7 cellular contexts compared by ENCODE assay signal in the genomic region with DNA sequence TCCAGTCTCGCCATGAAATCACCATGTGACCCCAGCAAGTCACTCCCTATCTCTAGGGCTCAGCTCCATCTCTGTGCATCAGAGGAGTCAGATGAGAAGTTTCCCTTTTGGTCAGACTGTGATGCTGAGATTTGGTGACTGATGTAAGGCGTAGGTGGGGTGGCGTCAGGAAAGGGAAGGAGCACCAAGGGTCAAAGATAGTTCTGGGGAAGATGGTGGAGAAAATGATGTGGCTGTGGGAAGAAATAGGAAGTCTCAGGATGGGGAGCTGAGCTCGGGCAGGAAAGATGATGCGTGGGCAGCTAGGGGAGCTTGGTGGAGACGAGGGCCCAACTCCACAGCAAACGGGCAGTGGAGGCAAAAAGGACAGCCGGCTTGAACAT.
DNase-seq lines count a peak whose midpoint lies in the region; ATAC-seq, FAIRE-seq and TF ChIP-seq lines count a peak whose summit lies in the region.
"Not testable (repeated sequence)": the region's sequence is repeated elsewhere in the genome, so short reads cannot be mapped to it uniquely, and the experiment has no call there.

No MANE protein-coding gene starts in this region.

- H3K4me1 ChIP-seq in K562 (replicated peaks in 1 of 2; ENCODE audit: control insufficient read depth in 2 of 2, insufficient read depth in 2 of 2, low read length in 2 of 2) = not testable (repeated sequence)
- peaks cover 27 to 31% of the 10 kb centered on the region in 2 donors for H3K4me1 ChIP-seq in gastrocnemius medialis

- not testable (repeated sequence) for H3K27ac Mint-ChIP-seq in T-helper 2 cell treated with Interferon-gamma antibody and Interleukin-4, amounts not matched to agents 5 μg/mL and 100 μg/mL, for 36 hours
- peak overlapping the region; percentile 16 for H3K27ac Mint-ChIP-seq in activated T-cell treated with anti-CD3 and anti-CD28 coated beads, Interleukin-2, amount 50 U/mL, for 72 hours

- not testable (repeated sequence) for H3K36me3 ChIP-seq in K562 (ENCODE audit: control insufficient read depth, insufficient read depth, low read length); gastrocnemius medialis

- not testable (repeated sequence) for H3K36me3 Mint-ChIP-seq in T-helper 2 cell treated with Interferon-gamma antibody and Interleukin-4, amounts not matched to agents 5 μg/mL and 100 μg/mL, for 36 hours (ENCODE audit: low read depth); activated T-cell treated with anti-CD3 and anti-CD28 coated beads, Interleukin-2, amount 50 U/mL, for 72 hours (ENCODE audit: insufficient read depth in 2 of 2)

- not testable (repeated sequence) for H3K4me3 Mint-ChIP-seq in T-helper 2 cell treated with Interferon-gamma antibody and Interleukin-4, amounts not matched to agents 5 μg/mL and 100 μg/mL, for 36 hours; activated T-cell treated with anti-CD3 and anti-CD28 coated beads, Interleukin-2, amount 50 U/mL, for 72 hours

- POLR2A ChIA-PET in K562 (lab: Yijun Ruan, JAX) = not testable (repeated sequence)

- not testable (repeated sequence) for H3K9me3 ChIP-seq in K562 (replicated peaks; ENCODE audit: control insufficient read depth, insufficient read depth, low read depth, low read length); gastrocnemius medialis

- H3K4me2 ChIP-seq in K562 (ENCODE audit: insufficient read depth, low read length) = not testable (repeated sequence)

- H3K4me3 ChIP-seq in K562, gastrocnemius medialis: not testable (repeated sequence)

- H3K27me3 Mint-ChIP-seq in T-helper 2 cell treated with Interferon-gamma antibody and Interleukin-4, amounts not matched to agents 5 μg/mL and 100 μg/mL, for 36 hours (ENCODE audit: low read depth); activated T-cell treated with anti-CD3 and anti-CD28 coated beads, Interleukin-2, amount 50 U/mL, for 72 hours (ENCODE audit: low read depth): not testable (repeated sequence)

- H3K27me3 ChIP-seq in K562 (ENCODE audit: control insufficient read depth in 2 of 2, insufficient read depth in 2 of 2, low read length in 2 of 2); gastrocnemius medialis: not testable (repeated sequence)

- peak; percentile 30 for DNase-seq in T-helper 2 cell treated with Interferon-gamma antibody and Interleukin-4, amounts not matched to agents 5 μg/mL and 100 μg/mL, for 36 hours (ENCODE audit: low spot score)
- peak in 1 of 2 donors; percentile 45 for DNase-seq in activated T-cell treated with anti-CD3 and anti-CD28 coated beads, Interleukin-2, amount 50 U/mL, for 72 hours
- DNase-seq in K562 (ENCODE audit: extremely low read depth in 1 of 4, low spot score in 3 of 4); gastrocnemius medialis; stimulated activated naive CD8-positive, alpha-beta T cell treated with anti-CD3 and anti-CD28 coated beads, Interleukin-15, Interleukin-2, amounts not matched to agents 100 U/mL and 50 U/mL, for 24 hours: not testable (repeated sequence)
- DNase-seq in left lobe of liver (ENCODE audit: low spot score) = peak; percentile 12

- H3K9me3 Mint-ChIP-seq in T-helper 2 cell treated with Interferon-gamma antibody and Interleukin-4, amounts not matched to agents 5 μg/mL and 100 μg/mL, for 36 hours; activated T-cell treated with anti-CD3 and anti-CD28 coated beads, Interleukin-2, amount 50 U/mL, for 72 hours: not testable (repeated sequence)

- 24% methylated on average over 6 of the region's 8 CpGs for WGBS in K562 (ENCODE audit: insufficient coverage, low coverage, missing lambda C conversion rate)

- TF ChIP-seq EP300 in K562 (IDR thresholded peaks at IDR 0.05; ENCODE audit: low read length) = not testable (repeated sequence)

- TF ChIP-seq RAD21 in K562 (CRISPR knock-in tag; conservative IDR thresholded peaks at IDR 0.05 in 1 of 2, IDR thresholded peaks at IDR 0.05 in 1 of 2) = not testable (repeated sequence)

- not testable (repeated sequence) for FAIRE-seq in K562 (lab: Jason Lieb, UNC)

- H3K9me1 ChIP-seq in K562 (ENCODE audit: control insufficient read depth, insufficient read depth, low read length) = not testable (repeated sequence)

- not testable (repeated sequence) for H3K79me2 ChIP-seq in K562 (ENCODE audit: control insufficient read depth, insufficient read depth, low read length)

- not testable (repeated sequence) for H2AFZ ChIP-seq in K562 (ENCODE audit: low read depth, low read length)

- TF ChIP-seq POLR2A in K562 (conservative IDR thresholded peaks at IDR 0.05); gastrocnemius medialis (IDR thresholded peaks at IDR 0.05): not testable (repeated sequence)

- not testable (repeated sequence) for H4K20me1 ChIP-seq in K562 (replicated peaks; ENCODE audit: control insufficient read depth, insufficient read depth, low read length)

- H3K9ac ChIP-seq in K562 (ENCODE audit: insufficient read depth in 1 of 2, low read depth in 2 of 2, low read length in 2 of 2) = not testable (repeated sequence)

- not testable (repeated sequence) for H3K27ac ChIP-seq in K562 (ENCODE audit: extremely low read depth, low read depth, low read length)
- peak overlapping the region; percentile 80 to 98 (median 84) for H3K27ac ChIP-seq in gastrocnemius medialis

- ATAC-seq in HG03039 (IDR thresholded peaks at IDR 0.05; ENCODE audit: unreplicated experiment) (peak; percentile 41), K562 (peak; percentile 31; the same call in 2 of the 3 replicates)
- peak; percentile 70 to 91 for ATAC-seq in activated T-cell treated with anti-CD3 and anti-CD28 coated beads, Interleukin-2, amount 50 U/mL, for 72 hours (replicated peaks in 1 of 2)
- not testable (repeated sequence) for ATAC-seq in left lobe of liver, gastrocnemius medialis
- ATAC-seq in stimulated activated naive CD8-positive, alpha-beta T cell treated with anti-CD3 and anti-CD28 coated beads, Interleukin-15, Interleukin-2, amounts not matched to agents 100 U/mL and 50 U/mL, for 24 hours = peak; percentile 64

- intact Hi-C loops in K562 (cut with micrococcal nuclease); gastrocnemius medialis (cut with DNase I; ENCODE audit: low total_unique reads): not testable (repeated sequence)

- not testable (repeated sequence) for TF ChIP-seq CTCF in K562 (IDR thresholded peaks at IDR 0.05 in 2 of 3, conservative IDR thresholded peaks at IDR 0.05 in 1 of 3; ENCODE audit: insufficient read depth in 2 of 3, low read depth in 1 of 3, low read length in 3 of 3); gastrocnemius medialis (IDR thresholded peaks at IDR 0.05 in 4 of 5, conservative IDR thresholded peaks at IDR 0.05 in 1 of 5)

- not testable (repeated sequence) for H3K4me1 Mint-ChIP-seq in T-helper 2 cell treated with Interferon-gamma antibody and Interleukin-4, amounts not matched to agents 5 μg/mL and 100 μg/mL, for 36 hours (ENCODE audit: low read depth)
- peaks cover 29% of the 10 kb centered on the region for H3K4me1 Mint-ChIP-seq in activated T-cell treated with anti-CD3 and anti-CD28 coated beads, Interleukin-2, amount 50 U/mL, for 72 hours (ENCODE audit: low read depth)

- not testable (repeated sequence) for BruUV-seq in K562 (replicated peaks; lab: Mats Ljungman, UMichigan)

- in situ Hi-C loops in K562 (cut with MboI) = not testable (repeated sequence)
- in situ Hi-C loops in gastrocnemius medialis (cut with MboI; ENCODE audit: low sequenced_read_pairs in 4 of 4) = loop anchor here in 2 of 4 donors (25.0 kb wide), 1 partner anchor 567 kb away; the partner anchor contains the start of gene AXIN2 (in 2 of the 2)

- CTCF ChIA-PET in K562 (lab: Yijun Ruan, JAX; ENCODE audit: low intra/inter-chr PET ratio) = not testable (repeated sequence)

TF ChIP-seq in K562, 482 proteins besides CTCF, POLR2A, EP300 and RAD21:
- TF ChIP-seq HDAC1 (IDR thresholded peaks at IDR 0.05) = 0 out of 4 replicates have a peak, but pooled peaks of 1 of the 2 experiments have one; percentile 36
- TF ChIP-seq, protein P1, sequence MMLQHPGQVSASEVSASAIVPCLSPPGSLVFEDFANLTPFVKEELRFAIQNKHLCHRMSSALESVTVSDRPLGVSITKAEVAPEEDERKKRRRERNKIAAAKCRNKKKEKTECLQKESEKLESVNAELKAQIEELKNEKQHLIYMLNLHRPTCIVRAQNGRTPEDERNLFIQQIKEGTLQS (IDR thresholded peaks at IDR 0.05) = peak; percentile 38; the same call in 1 of the 2 replicates
- TF ChIP-seq, protein P1 (CRISPR knock-in tag; conservative IDR thresholded peaks at IDR 0.05) = not testable (repeated sequence)
- peak in 1 of 2 experiments; percentile 58; a peak in 1 of 4 replicates for TF ChIP-seq RCOR1 (IDR thresholded peaks at IDR 0.05; ENCODE audit: borderline replicate concordance in 1 of 2, low read depth in 2 of 2, low read length in 2 of 2)
- TF ChIP-seq KDM1A (IDR thresholded peaks at IDR 0.05) = peak; percentile 32 to 57; a peak in 2 of 4 replicates
- TF ChIP-seq NR2C1 (IDR thresholded peaks at IDR 0.05); CEBPG (tag; conservative IDR thresholded peaks at IDR 0.05 in 1 of 2, IDR thresholded peaks at IDR 0.05 in 1 of 2): not testable (repeated sequence)
- TF ChIP-seq NR2C1 (tag; IDR thresholded peaks at IDR 0.05) = 0 out of 2 replicates have a peak, but pooled peaks have one; percentile 26
- peak; percentile 65 for TF ChIP-seq EGR1 (conservative IDR thresholded peaks at IDR 0.05)
- peak; percentile 85 for TF ChIP-seq CTBP1 (IDR thresholded peaks at IDR 0.05; ENCODE audit: borderline replicate concordance)
- peak; percentile 52; the same call in 1 of the 2 replicates for TF ChIP-seq CEBPG (CRISPR knock-in tag; IDR thresholded peaks at IDR 0.05)
